In the genomic region with DNA sequence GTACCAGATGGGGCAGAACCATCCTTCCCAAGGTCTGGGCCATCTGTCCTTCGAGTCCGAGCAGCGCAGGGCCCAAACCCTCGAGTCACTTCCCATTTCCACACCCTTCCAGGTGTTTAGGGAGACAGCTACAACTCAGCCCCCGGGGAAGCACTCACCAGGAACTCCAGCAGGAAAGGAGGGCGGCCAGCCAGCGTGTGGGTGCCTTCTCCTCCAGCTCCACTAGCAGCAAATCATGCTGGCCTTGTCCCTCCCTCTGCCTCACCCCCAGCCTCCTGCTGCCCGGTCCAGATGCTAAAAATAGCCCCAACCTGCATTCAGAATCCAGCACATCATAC, we compare ENCODE assay signal across 19 cellular contexts. TPM values are rescaled to one million over a fixed set of nuclear protein-coding genes. Genes with fewer than 3 reads are reported as not detected.
"Had no signal": no experiment of that assay in that cellular context is flagged by ENCODE, and none has a peak within 500 bp of the region (broad histone marks: within the 10 kb centered on the region; RNA-seq: fewer than 3 reads in every experiment).

No MANE protein-coding gene starts in this region.

- FAIRE-seq: endometrium had no signal

- H3K4me1 ChIP-seq: esophagus muscularis mucosa, gastroesophageal sphincter, sigmoid colon had no signal

- H3K36me3 ChIP-seq: esophagus muscularis mucosa, gastroesophageal sphincter, sigmoid colon, tibial artery had no signal

- H3K27ac ChIP-seq: dorsolateral prefrontal cortex, esophagus muscularis mucosa, gastroesophageal sphincter, sigmoid colon, tibial artery had no signal

- ATAC-seq: gastroesophageal sphincter; left ventricle myocardium superior; naive thymus-derived CD8-positive, alpha-beta T cell had no signal

- H3K9me3 ChIP-seq: esophagus muscularis mucosa, sigmoid colon, tibial artery had no signal

- H3K4me3 ChIP-seq: dorsolateral prefrontal cortex, esophagus muscularis mucosa, gastroesophageal sphincter, lung, sigmoid colon, skin epidermis, tibial artery had no signal

- DNase-seq: cortex of kidney; dorsolateral prefrontal cortex; effector CD8-positive, alpha-beta T cell; foreskin fibroblast; left colon; left ventricle myocardium superior; naive thymus-derived CD8-positive, alpha-beta T cell; sigmoid colon; stimulated activated CD4-positive, alpha-beta T cell treated with anti-CD3 and anti-CD28 coated beads, Interleukin-12 subunit alpha, Interleukin-12 subunit beta, amount 100 ng/mL, for 4 hours; stimulated activated naive CD4-positive, alpha-beta T cell had no signal

RNA-seq across cellular contexts. Expression of a gene that starts 56.1 kb away (rescaled TPM):
- total RNA-seq: mesenteric fat pad, pulmonary artery endothelial cell had no signal
- polyA plus RNA-seq: neural cell had no signal
